Comparison of ENCODE assay signal across 14 cellular contexts in the genomic region with DNA sequence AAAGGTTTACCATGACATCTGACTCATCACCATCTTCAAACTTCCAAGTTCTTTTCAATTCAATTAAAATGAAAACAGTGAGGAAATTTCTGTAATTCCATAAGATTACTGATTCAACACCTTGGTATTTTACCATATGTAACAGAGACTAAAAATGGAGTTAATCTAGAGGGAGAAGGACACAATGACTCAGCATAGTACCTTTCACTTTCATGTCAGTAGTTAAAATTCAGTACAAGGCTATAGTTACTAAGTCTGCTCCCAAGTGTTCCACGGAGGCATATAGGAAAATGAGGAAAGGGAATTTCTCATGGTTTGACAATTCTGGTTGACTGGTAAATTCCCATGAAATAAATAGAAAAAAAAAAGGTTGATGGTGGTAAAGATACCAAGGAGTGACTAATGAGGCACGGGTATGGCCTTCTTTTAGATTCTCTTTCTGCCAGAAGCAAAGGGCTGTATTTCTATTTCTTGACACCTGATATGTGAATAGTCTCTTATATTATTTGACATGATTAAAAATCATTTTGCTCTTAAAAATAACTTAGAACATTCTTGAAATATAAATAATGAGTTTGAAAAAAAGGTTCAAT.
DNase-seq lines count a peak whose midpoint lies in the region; ATAC-seq and TF ChIP-seq lines count a peak whose summit lies in the region.
"Had no signal": no experiment of that assay in that cellular context is flagged by ENCODE, and none has a peak within 500 bp of the region (broad histone marks: within the 10 kb centered on the region; RNA-seq: fewer than 3 reads in every experiment).

No MANE protein-coding gene starts in this region.

- no peaks in the 10 kb centered on the region for H3K27me3 Mint-ChIP-seq in stimulated activated naive CD8-positive, alpha-beta T cell treated with anti-CD3 and anti-CD28 coated beads, Interleukin-15, amount 100 ng/mL, for 72 hours
- no peaks in the 10 kb centered on the region for H3K27me3 Mint-ChIP-seq in activated CD4-positive, alpha-beta memory T cell treated with anti-CD3 and anti-CD28 coated beads for 36 hours
- H3K27me3 Mint-ChIP-seq: activated naive CD8-positive, alpha-beta T cell treated with anti-CD3 and anti-CD28 coated beads, Interleukin-2, amount 10 ng/mL, durations not matched to agents 7 days and 5 days had no signal

- H3K27ac ChIP-seq in colonic mucosa = no peak overlapping the region
- H3K27ac ChIP-seq: 22Rv1 had no signal

- H3K27me3 ChIP-seq in colonic mucosa = no peaks in the 10 kb centered on the region

- no peak overlapping the region for H3K4me3 Mint-ChIP-seq in stimulated activated naive CD8-positive, alpha-beta T cell treated with anti-CD3 and anti-CD28 coated beads, Interleukin-15, amount 100 ng/mL, for 72 hours
- H3K4me3 Mint-ChIP-seq in activated CD4-positive, alpha-beta memory T cell treated with anti-CD3 and anti-CD28 coated beads for 36 hours = no peak overlapping the region
- H3K4me3 Mint-ChIP-seq: activated naive CD8-positive, alpha-beta T cell treated with anti-CD3 and anti-CD28 coated beads, Interleukin-2, amount 10 ng/mL, durations not matched to agents 7 days and 5 days; HFFc6 had no signal

- ATAC-seq in HG03066 (IDR thresholded peaks at IDR 0.05; ENCODE audit: low read depth, unreplicated experiment) = peak; percentile 84
- ATAC-seq in stimulated activated naive CD8-positive, alpha-beta T cell treated with anti-CD3 and anti-CD28 coated beads, Interleukin-15, amount 100 ng/mL, for 72 hours = no peak

- peak; percentile 41 for DNase-seq in DMS53 (lab: John Stamatoyannopoulos, UW)
- no peak for DNase-seq in DMS53 treated with DMSO at 0.1 percent for 48 hours (lab: John Stamatoyannopoulos, UW; ENCODE audit: unreplicated experiment)
- DNase-seq in OCI-M1 (lab: John Stamatoyannopoulos, UW) = peak; percentile 75
- DNase-seq in retinal pigment epithelial cell (ENCODE audit: low read depth) = peak; percentile 66
- DNase-seq in stimulated activated naive CD8-positive, alpha-beta T cell treated with anti-CD3 and anti-CD28 coated beads, Interleukin-15, amount 100 ng/mL, for 72 hours = no peak
- no peak for DNase-seq in activated CD4-positive, alpha-beta memory T cell treated with anti-CD3 and anti-CD28 coated beads for 36 hours
- DNase-seq in colonic mucosa = no peak
- DNase-seq: activated naive CD8-positive, alpha-beta T cell treated with anti-CD3 and anti-CD28 coated beads, Interleukin-2, amount 10 ng/mL, durations not matched to agents 7 days and 5 days; GF-D8; HFFc6; NCI-H226; stimulated activated CD4-positive, alpha-beta T cell treated with anti-CD3 and anti-CD28 coated beads, Interleukin-12 subunit alpha, Interleukin-12 subunit beta, amount 100 ng/mL, for 4 hours had no signal

- H3K36me3 Mint-ChIP-seq in activated CD4-positive, alpha-beta memory T cell treated with anti-CD3 and anti-CD28 coated beads for 36 hours = no peaks in the 10 kb centered on the region
- H3K36me3 Mint-ChIP-seq: activated naive CD8-positive, alpha-beta T cell treated with anti-CD3 and anti-CD28 coated beads, Interleukin-2, amount 10 ng/mL, durations not matched to agents 7 days and 5 days had no signal

- H3K9me3 Mint-ChIP-seq in stimulated activated naive CD8-positive, alpha-beta T cell treated with anti-CD3 and anti-CD28 coated beads, Interleukin-15, amount 100 ng/mL, for 72 hours = no peaks in the 10 kb centered on the region
- H3K9me3 Mint-ChIP-seq in activated CD4-positive, alpha-beta memory T cell treated with anti-CD3 and anti-CD28 coated beads for 36 hours = peaks cover 10% of the 10 kb centered on the region
- H3K9me3 Mint-ChIP-seq: activated naive CD8-positive, alpha-beta T cell treated with anti-CD3 and anti-CD28 coated beads, Interleukin-2, amount 10 ng/mL, durations not matched to agents 7 days and 5 days had no signal

- CTCF ChIA-PET in activated CD4-positive, alpha-beta memory T cell treated with anti-CD3 and anti-CD28 coated beads for 36 hours (lab: Charles Lee) = no interaction called here

- H3K4me1 Mint-ChIP-seq in stimulated activated naive CD8-positive, alpha-beta T cell treated with anti-CD3 and anti-CD28 coated beads, Interleukin-15, amount 100 ng/mL, for 72 hours = no peaks in the 10 kb centered on the region
- H3K4me1 Mint-ChIP-seq in activated CD4-positive, alpha-beta memory T cell treated with anti-CD3 and anti-CD28 coated beads for 36 hours (ENCODE audit: low read depth) = no peaks in the 10 kb centered on the region
- H3K4me1 Mint-ChIP-seq: activated naive CD8-positive, alpha-beta T cell treated with anti-CD3 and anti-CD28 coated beads, Interleukin-2, amount 10 ng/mL, durations not matched to agents 7 days and 5 days had no signal

- intact Hi-C loops in activated CD4-positive, alpha-beta memory T cell treated with anti-CD3 and anti-CD28 coated beads for 36 hours (cut with micrococcal nuclease) = loop anchor here (10.0 kb wide), 1 partner anchor 1154 kb away; no protein-coding TSS in a partner anchor
- intact Hi-C loops in colonic mucosa (cut with DNase I) = no loop called here

- POLR2A ChIA-PET in activated CD4-positive, alpha-beta memory T cell treated with anti-CD3 and anti-CD28 coated beads for 36 hours (lab: Charles Lee) = no interaction called here

- H3K36me3 ChIP-seq in colonic mucosa = no peaks in the 10 kb centered on the region

- TF ChIP-seq CTCF in retinal pigment epithelial cell (conservative IDR thresholded peaks at IDR 0.05; ENCODE audit: low read depth, low read length) = no peak
- TF ChIP-seq CTCF in colonic mucosa (IDR thresholded peaks at IDR 0.05) = no peak

- H3K4me3 ChIP-seq in retinal pigment epithelial cell (ENCODE audit: low read length) (no peak overlapping the region), colonic mucosa (no peak overlapping the region)

- H3K9me3 ChIP-seq in colonic mucosa = no peaks in the 10 kb centered on the region

- H3K27ac Mint-ChIP-seq in stimulated activated naive CD8-positive, alpha-beta T cell treated with anti-CD3 and anti-CD28 coated beads, Interleukin-15, amount 100 ng/mL, for 72 hours = no peak overlapping the region
- no peak overlapping the region for H3K27ac Mint-ChIP-seq in activated CD4-positive, alpha-beta memory T cell treated with anti-CD3 and anti-CD28 coated beads for 36 hours
- H3K27ac Mint-ChIP-seq: activated naive CD8-positive, alpha-beta T cell treated with anti-CD3 and anti-CD28 coated beads, Interleukin-2, amount 10 ng/mL, durations not matched to agents 7 days and 5 days had no signal

- no peaks in the 10 kb centered on the region for H3K4me1 ChIP-seq in colonic mucosa

- H3K9ac ChIP-seq in colonic mucosa (ENCODE audit: low read depth in 2 of 2, low read length in 2 of 2) = no peak overlapping the region

Comparison
In these comparisons a context has a peak if more than half of its experiments do, and no peak if none do; other contexts are left out.
1. DNase-seq: peak in DMS53 (single experiment), OCI-M1 (single experiment) and retinal pigment epithelial cell (single experiment); none in DMS53 treated with DMSO at 0.1 percent for 48 hours (single experiment), stimulated activated naive CD8-positive, alpha-beta T cell treated with anti-CD3 and anti-CD28 coated beads, Interleukin-15, amount 100 ng/mL, for 72 hours (0 of 2), activated CD4-positive, alpha-beta memory T cell treated with anti-CD3 and anti-CD28 coated beads for 36 hours (single experiment) and colonic mucosa (single experiment).